Comparison of ENCODE assay signal across 16 cellular contexts in genomic region chr13:112907916-112908315, GRCh38.
"Had no signal": no experiment of that assay in that cellular context is flagged by ENCODE, and none has a peak within 500 bp of the region (broad histone marks: within the 10 kb centered on the region; RNA-seq: fewer than 3 reads in every experiment).

No MANE protein-coding gene starts in this region.

- H3K4me3 Mint-ChIP-seq: activated naive CD8-positive, alpha-beta T cell treated with anti-CD3 and anti-CD28 coated beads for 36 hours; effector memory CD8-positive, alpha-beta T cell; stimulated activated naive CD8-positive, alpha-beta T cell treated with anti-CD3 and anti-CD28 coated beads, Interleukin-15, amount 100 ng/mL, for 72 hours; T-helper 17 cell had no signal

- H3K36me3 Mint-ChIP-seq: activated naive CD8-positive, alpha-beta T cell treated with anti-CD3 and anti-CD28 coated beads for 36 hours had no signal

- H3K36me3 ChIP-seq: tibial artery had no signal

- DNase-seq: activated CD4-positive, alpha-beta T cell treated with anti-CD3 and anti-CD28 coated beads, Interleukin-2, amount 50 U/mL, for 4 hours; activated naive CD4-positive, alpha-beta T cell treated with Interleukin-2 at 50 U/mL for 16 hours; activated naive CD8-positive, alpha-beta T cell treated with anti-CD3 and anti-CD28 coated beads for 36 hours; activated T-cell treated with anti-CD3 and anti-CD28 coated beads, Interleukin-2, amount 50 U/mL, for 48 hours; central memory CD4-positive, alpha-beta T cell; effector memory CD8-positive, alpha-beta T cell; foreskin melanocyte; left ventricle myocardium superior; mammary epithelial cell; stimulated activated CD4-positive, alpha-beta T cell treated with anti-CD3 and anti-CD28 coated beads, Interleukin-12 subunit alpha, Interleukin-12 subunit beta, amount 100 ng/mL, for 4 hours; stimulated activated naive CD8-positive, alpha-beta T cell treated with anti-CD3 and anti-CD28 coated beads, Interleukin-15, amount 100 ng/mL, for 72 hours; SW 1271; T-helper 17 cell; tibial artery; WERI-Rb-1 had no signal

- H3K4me3 ChIP-seq: tibial artery had no signal

- H3K27ac Mint-ChIP-seq: activated naive CD8-positive, alpha-beta T cell treated with anti-CD3 and anti-CD28 coated beads for 36 hours; effector memory CD8-positive, alpha-beta T cell; progenitor cell of endocrine pancreas; stimulated activated naive CD8-positive, alpha-beta T cell treated with anti-CD3 and anti-CD28 coated beads, Interleukin-15, amount 100 ng/mL, for 72 hours; T-helper 17 cell had no signal

- H3K4me1 Mint-ChIP-seq: activated naive CD8-positive, alpha-beta T cell treated with anti-CD3 and anti-CD28 coated beads for 36 hours; stimulated activated naive CD8-positive, alpha-beta T cell treated with anti-CD3 and anti-CD28 coated beads, Interleukin-15, amount 100 ng/mL, for 72 hours; T-helper 17 cell had no signal

- H3K27ac ChIP-seq: tibial artery, WERI-Rb-1 had no signal

- H3K27me3 Mint-ChIP-seq: activated naive CD8-positive, alpha-beta T cell treated with anti-CD3 and anti-CD28 coated beads for 36 hours; progenitor cell of endocrine pancreas had no signal
